1 cellular context compared by ENCODE assay signal in the genomic region with DNA sequence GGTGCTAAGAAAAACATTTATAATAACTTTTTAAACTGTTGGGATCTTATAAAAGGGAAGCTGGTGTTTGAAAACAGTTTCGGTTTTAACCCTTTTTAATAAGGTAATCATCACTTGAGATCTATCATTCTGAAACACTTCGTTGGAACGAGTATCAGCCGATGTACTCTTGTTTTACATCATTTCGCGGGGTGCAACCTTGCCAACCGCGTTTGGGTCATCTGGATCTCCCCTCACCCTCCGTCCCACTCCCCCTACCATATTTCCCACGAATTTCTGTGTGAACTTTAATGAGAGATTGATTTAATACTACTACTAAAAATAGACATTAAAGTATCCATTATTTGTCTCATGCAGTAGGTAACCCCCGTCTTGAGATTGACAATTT.
TF ChIP-seq lines count a peak whose summit lies in the region.

No MANE protein-coding gene starts in this region.

TF ChIP-seq in IMR-90, 13 proteins besides CTCF, POLR2A, EP300 and RAD21:
- TF ChIP-seq MAZ (IDR thresholded peaks at IDR 0.05; ENCODE audit: borderline replicate concordance, low read depth, low read length), result no peak
- no peak for TF ChIP-seq NFE2L2 (IDR thresholded peaks at IDR 0.05; ENCODE audit: low read depth, low read length)
- no peak for TF ChIP-seq FOS (IDR thresholded peaks at IDR 0.05; ENCODE audit: low read depth, low read length)
- TF ChIP-seq CHD1 (IDR thresholded peaks at IDR 0.05; ENCODE audit: low read depth, low read length), result no peak
- TF ChIP-seq RFX5 (IDR thresholded peaks at IDR 0.05; ENCODE audit: low read depth, low read length), result no peak
- TF ChIP-seq MXI1 (IDR thresholded peaks at IDR 0.05; ENCODE audit: borderline replicate concordance, low read depth, low read length), result no peak
- TF ChIP-seq SMC3 (IDR thresholded peaks at IDR 0.05; ENCODE audit: low read depth, low read length), result no peak
- TF ChIP-seq, protein P1, sequence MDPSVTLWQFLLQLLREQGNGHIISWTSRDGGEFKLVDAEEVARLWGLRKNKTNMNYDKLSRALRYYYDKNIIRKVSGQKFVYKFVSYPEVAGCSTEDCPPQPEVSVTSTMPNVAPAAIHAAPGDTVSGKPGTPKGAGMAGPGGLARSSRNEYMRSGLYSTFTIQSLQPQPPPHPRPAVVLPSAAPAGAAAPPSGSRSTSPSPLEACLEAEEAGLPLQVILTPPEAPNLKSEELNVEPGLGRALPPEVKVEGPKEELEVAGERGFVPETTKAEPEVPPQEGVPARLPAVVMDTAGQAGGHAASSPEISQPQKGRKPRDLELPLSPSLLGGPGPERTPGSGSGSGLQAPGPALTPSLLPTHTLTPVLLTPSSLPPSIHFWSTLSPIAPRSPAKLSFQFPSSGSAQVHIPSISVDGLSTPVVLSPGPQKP (IDR thresholded peaks at IDR 0.05; ENCODE audit: borderline replicate concordance, low read depth, low read length), result no peak
- no peak for TF ChIP-seq BHLHE40 (IDR thresholded peaks at IDR 0.05; ENCODE audit: low read depth, low read length)
- TF ChIP-seq RCOR1 (IDR thresholded peaks at IDR 0.05; ENCODE audit: insufficient replicate concordance, low read length), result no peak
- TF ChIP-seq MAFK (IDR thresholded peaks at IDR 0.05; ENCODE audit: low read depth, low read length), result no peak
